ENCODE assay signal across 28 cellular contexts in the genomic region with DNA sequence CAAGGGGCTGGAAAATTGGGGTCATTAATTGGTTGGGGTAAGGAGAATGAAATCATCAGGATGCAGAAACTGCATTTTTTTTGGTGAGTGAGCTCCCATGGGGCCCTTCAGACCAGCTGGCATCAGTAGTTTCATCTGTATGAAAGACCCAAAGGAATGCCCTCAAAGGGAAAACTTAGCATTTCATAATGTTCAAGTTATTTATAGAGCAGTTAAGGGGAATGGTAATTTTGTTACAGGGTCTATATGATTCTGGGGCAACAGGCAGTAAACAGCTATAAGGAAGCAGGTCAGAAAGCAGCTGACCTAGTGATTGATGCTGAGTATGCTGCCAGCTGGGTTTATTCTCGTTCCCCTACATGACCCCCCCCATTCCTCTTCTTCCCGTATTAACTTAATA.
"Had no signal": no experiment of that assay in that cellular context is flagged by ENCODE, and none has a peak within 500 bp of the region (broad histone marks: within the 10 kb centered on the region; RNA-seq: fewer than 3 reads in every experiment).

No MANE protein-coding gene starts in this region.

- H3K27me3 Mint-ChIP-seq: dendritic cell treated with granulocyte-macrophage colony-stimulating factor and Interleukin-4, amounts not matched to agents 40 ng/mL and 50 ng/mL, for 4 days; effector memory CD8-positive, alpha-beta T cell had no signal

- FAIRE-seq: colon, endometrium, endothelial cell of umbilical vein, frontal cortex had no signal

- H3K9me3 ChIP-seq: colonic mucosa, esophagus muscularis mucosa, esophagus squamous epithelium, gastrocnemius medialis, gastroesophageal sphincter had no signal

- H3K27me3 ChIP-seq: colonic mucosa, esophagus muscularis mucosa, esophagus squamous epithelium, foreskin keratinocyte, gastrocnemius medialis, gastroesophageal sphincter, heart left ventricle had no signal

- H3K4me3 ChIP-seq: colonic mucosa, coronary artery, dorsolateral prefrontal cortex, esophagus muscularis mucosa, esophagus squamous epithelium, gastrocnemius medialis, gastroesophageal sphincter, heart left ventricle, heart right ventricle had no signal

- H3K36me3 ChIP-seq: colonic mucosa, esophagus muscularis mucosa, esophagus squamous epithelium, gastrocnemius medialis, gastroesophageal sphincter, heart left ventricle, heart right ventricle had no signal

- DNase-seq: colonic mucosa; cortex of kidney; dermis blood vessel endothelial cell; dorsolateral prefrontal cortex; effector CD4-positive, alpha-beta T cell; effector CD8-positive, alpha-beta T cell; effector memory CD4-positive, alpha-beta T cell; effector memory CD8-positive, alpha-beta T cell; endodermal cell; erythroblast; esophagus squamous epithelium; foreskin fibroblast; foreskin keratinocyte; foreskin melanocyte; gastrocnemius medialis; head of caudate nucleus; heart left ventricle; heart right ventricle had no signal

- H3K27ac ChIP-seq: colonic mucosa, coronary artery, dorsolateral prefrontal cortex, epithelial cell of prostate, esophagus muscularis mucosa, esophagus squamous epithelium, foreskin keratinocyte, gastrocnemius medialis, gastroesophageal sphincter, heart left ventricle, heart right ventricle had no signal

- H3K9me3 Mint-ChIP-seq: endodermal cell had no signal

- H3K4me1 ChIP-seq: colonic mucosa, esophagus muscularis mucosa, esophagus squamous epithelium, foreskin keratinocyte, gastrocnemius medialis, gastroesophageal sphincter, heart left ventricle, heart right ventricle had no signal

- ATAC-seq: effector memory CD8-positive, alpha-beta T cell; esophagus mucosa; foreskin keratinocyte; gastrocnemius medialis; gastroesophageal sphincter; heart left ventricle; heart right ventricle had no signal

- H3K4me3 Mint-ChIP-seq: dendritic cell treated with granulocyte-macrophage colony-stimulating factor and Interleukin-4, amounts not matched to agents 40 ng/mL and 50 ng/mL, for 4 days; effector memory CD8-positive, alpha-beta T cell; endodermal cell had no signal

- H3K27ac Mint-ChIP-seq: dendritic cell treated with granulocyte-macrophage colony-stimulating factor and Interleukin-4, amounts not matched to agents 40 ng/mL and 50 ng/mL, for 4 days; effector memory CD8-positive, alpha-beta T cell; endodermal cell had no signal
